ENCODE assay signal across 16 cellular contexts in the genomic region with DNA sequence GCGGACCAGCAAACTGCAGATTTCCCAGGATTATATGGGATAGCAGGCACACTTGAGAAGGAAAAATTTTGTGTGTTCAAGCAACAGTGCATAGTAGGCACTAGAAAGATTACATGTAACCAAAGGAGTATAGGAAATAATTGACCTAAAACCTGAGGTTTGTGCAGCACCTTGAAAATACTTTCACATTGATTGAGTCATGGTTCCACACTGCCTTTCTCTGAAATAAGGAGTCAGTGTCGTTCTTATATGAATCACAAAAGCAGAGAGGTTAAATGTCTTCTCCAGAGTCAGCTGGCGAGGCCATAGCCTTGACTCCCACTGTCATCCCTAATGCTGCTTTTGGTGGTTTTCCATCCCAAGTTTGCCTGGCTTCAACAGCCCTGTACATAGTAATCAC.
DNase-seq lines count a peak whose midpoint lies in the region; ATAC-seq and FAIRE-seq lines count a peak whose summit lies in the region.
"Had no signal": no experiment of that assay in that cellular context is flagged by ENCODE, and none has a peak within 500 bp of the region (broad histone marks: within the 10 kb centered on the region; RNA-seq: fewer than 3 reads in every experiment).

No MANE protein-coding gene starts in this region.

- peak overlapping the region; percentile 20 for H3K9ac ChIP-seq in skeletal muscle satellite cell (ENCODE audit: low read depth, low read length)

- no peaks in the 10 kb centered on the region for H3K27me3 ChIP-seq in skeletal muscle satellite cell (ENCODE audit: control insufficient read depth, insufficient read depth, low read length)
- H3K27me3 ChIP-seq: colonic mucosa, hepatocyte had no signal

- no peak for DNase-seq in activated CD4-positive, alpha-beta T cell treated with anti-CD3 and anti-CD28 coated beads for 36 hours
- DNase-seq in activated CD4-positive, alpha-beta T cell treated with anti-CD3 and anti-CD28 coated beads, Interleukin-2, amount 50 U/mL, for 48 hours = no peak
- DNase-seq in RCC 7860 (ENCODE audit: low spot score) = peak; percentile 21
- DNase-seq in occipital lobe (lab: John Stamatoyannopoulos, UW) = no peak
- DNase-seq in KG1 (lab: John Stamatoyannopoulos, UW) = no peak
- DNase-seq: activated B cell treated with CpG ODN at 0.5 μM for 24 hours; colonic mucosa; DMS153; stimulated activated CD4-positive, alpha-beta T cell treated with anti-CD3 and anti-CD28 coated beads, Interleukin-15, amount 100 ng/mL, for 24 hours; stimulated activated naive CD4-positive, alpha-beta T cell had no signal

- no peaks in the 10 kb centered on the region for H3K9me3 Mint-ChIP-seq in activated CD4-positive, alpha-beta T cell treated with anti-CD3 and anti-CD28 coated beads for 36 hours (ENCODE audit: low read depth)
- H3K9me3 Mint-ChIP-seq: activated B cell treated with CpG ODN at 0.5 μM for 24 hours, neural crest cell had no signal

- POLR2A ChIA-PET in activated CD4-positive, alpha-beta T cell treated with anti-CD3 and anti-CD28 coated beads for 36 hours (lab: Charles Lee) = no interaction called here

- H3K27ac Mint-ChIP-seq in activated CD4-positive, alpha-beta T cell treated with anti-CD3 and anti-CD28 coated beads for 36 hours = no peak overlapping the region
- H3K27ac Mint-ChIP-seq: activated B cell treated with CpG ODN at 0.5 μM for 24 hours had no signal

- intact Hi-C loops in activated CD4-positive, alpha-beta T cell treated with anti-CD3 and anti-CD28 coated beads for 36 hours (cut with DNase I, micrococcal nuclease) = loop anchor here (1.0 to 10.0 kb wide), 5 partner anchors 268 to 444 kb away; a partner anchor contains a TSS

- H3K27me3 Mint-ChIP-seq in activated CD4-positive, alpha-beta T cell treated with anti-CD3 and anti-CD28 coated beads for 36 hours = peaks cover 10% of the 10 kb centered on the region
- H3K27me3 Mint-ChIP-seq: activated B cell treated with CpG ODN at 0.5 μM for 24 hours had no signal

- H3K36me3 Mint-ChIP-seq in activated CD4-positive, alpha-beta T cell treated with anti-CD3 and anti-CD28 coated beads for 36 hours (ENCODE audit: low read depth) = no peaks in the 10 kb centered on the region

- no peaks in the 10 kb centered on the region for H3K36me3 ChIP-seq in skeletal muscle satellite cell (ENCODE audit: insufficient read depth, low read length)

- no peak overlapping the region for H3K4me3 Mint-ChIP-seq in activated CD4-positive, alpha-beta T cell treated with anti-CD3 and anti-CD28 coated beads for 36 hours
- H3K4me3 Mint-ChIP-seq: activated B cell treated with CpG ODN at 0.5 μM for 24 hours, neural crest cell had no signal

- peak; percentile 7 for FAIRE-seq in RCC 7860 (lab: Jason Lieb, UNC)
- FAIRE-seq: HTR-8/SVneo had no signal

- no peak overlapping the region for H3K4me2 ChIP-seq in skeletal muscle satellite cell (ENCODE audit: low read length)
- H3K4me2 ChIP-seq: hepatocyte had no signal

- H3K4me1 ChIP-seq in skeletal muscle satellite cell (ENCODE audit: control insufficient read depth, insufficient read depth, low read length) = peaks cover 32% of the 10 kb centered on the region
- H3K4me1 ChIP-seq: colonic mucosa had no signal

- H3K9me3 ChIP-seq in skeletal muscle satellite cell (replicated peaks; ENCODE audit: low read length) = no peaks in the 10 kb centered on the region
- H3K9me3 ChIP-seq: colonic mucosa had no signal

- H3K4me3 ChIP-seq in skeletal muscle satellite cell (ENCODE audit: low read length) = no peak overlapping the region
- H3K4me3 ChIP-seq: colonic mucosa, hepatocyte had no signal

- peaks cover 14% of the 10 kb centered on the region for H3K4me1 Mint-ChIP-seq in activated CD4-positive, alpha-beta T cell treated with anti-CD3 and anti-CD28 coated beads for 36 hours
- H3K4me1 Mint-ChIP-seq: activated B cell treated with CpG ODN at 0.5 μM for 24 hours had no signal

- ATAC-seq in activated CD4-positive, alpha-beta T cell treated with anti-CD3 and anti-CD28 coated beads for 36 hours = peak; percentile 93
- ATAC-seq in HG02885 (IDR thresholded peaks at IDR 0.05; ENCODE audit: poor library complexity, unreplicated experiment) (peak; percentile 76), GM19351 (IDR thresholded peaks at IDR 0.05; ENCODE audit: unreplicated experiment) (no peak)

- CTCF ChIA-PET in activated CD4-positive, alpha-beta T cell treated with anti-CD3 and anti-CD28 coated beads for 36 hours (lab: Charles Lee) = interaction anchor here (1.2 kb wide), 1 partner anchor 20 kb away, joined by 3 read pairs; no protein-coding TSS in a partner anchor
